In the genomic region with DNA sequence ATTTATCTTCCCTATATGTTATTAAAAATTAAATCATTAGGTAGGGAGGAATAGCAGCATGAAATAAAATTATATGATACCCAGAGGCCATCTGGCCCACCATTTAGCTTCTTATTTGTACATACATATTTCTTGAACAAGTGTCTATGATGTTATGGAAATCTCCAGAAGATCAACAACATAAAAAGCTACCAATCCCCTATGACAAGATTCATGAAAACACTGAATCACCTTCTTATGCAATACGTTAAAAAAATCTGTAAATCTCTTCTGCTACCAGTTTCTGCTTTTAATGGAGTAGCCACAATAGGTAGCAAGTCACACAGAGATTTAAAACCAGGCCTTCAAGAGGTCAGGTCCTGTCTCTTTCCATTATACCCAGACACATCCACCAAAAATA, we compare ENCODE assay signal across 29 cellular contexts.
"Had no signal": no experiment of that assay in that cellular context is flagged by ENCODE, and none has a peak within 500 bp of the region (broad histone marks: within the 10 kb centered on the region; RNA-seq: fewer than 3 reads in every experiment).

No MANE protein-coding gene starts in this region.

- ATAC-seq: activated CD8-positive, alpha-beta memory T cell treated with anti-CD3 and anti-CD28 coated beads, Interleukin-2, amount 10 ng/mL, durations not matched to agents 7 days and 5 days; activated CD8-positive, alpha-beta T cell treated with anti-CD3 and anti-CD28 coated beads, Interleukin-2, amount 10 ng/mL, durations not matched to agents 7 days and 5 days; activated naive CD4-positive, alpha-beta T cell treated with anti-CD3 and anti-CD28 coated beads, Interleukin-2, amount 50 U/mL, for 72 hours; activated T-cell treated with anti-CD3 and anti-CD28 coated beads, Interleukin-2, amount 50 U/mL, for 72 hours; body of pancreas; gastroesophageal sphincter; natural killer cell; psoas muscle had no signal

- H2AFZ ChIP-seq: neural progenitor cell, parathyroid adenoma had no signal

- H3K9me3 Mint-ChIP-seq: activated B cell treated with CpG ODN at 0.5 μM for 24 hours; dendritic cell treated with granulocyte-macrophage colony-stimulating factor and Interleukin-4, amounts not matched to agents 40 ng/mL and 50 ng/mL, for 4 days; endodermal cell; memory B cell; natural killer cell; neural progenitor cell; T-helper 2 cell treated with Interferon-gamma antibody and Interleukin-4, amounts not matched to agents 5 μg/mL and 100 μg/mL, for 36 hours had no signal

- H3K27me3 ChIP-seq: body of pancreas, esophagus muscularis mucosa, gastroesophageal sphincter, neural progenitor cell, right atrium auricular region, spleen, tibial nerve had no signal

- H3K9me3 ChIP-seq: body of pancreas, esophagus muscularis mucosa, gastroesophageal sphincter, psoas muscle, right atrium auricular region, tibial nerve had no signal

- H3K4me1 Mint-ChIP-seq: immature natural killer cell, natural killer cell had no signal

- H3K36me3 ChIP-seq: esophagus muscularis mucosa, gastroesophageal sphincter, neural progenitor cell, right atrium auricular region, spleen, tibial nerve had no signal

- H3K79me2 ChIP-seq: parathyroid adenoma had no signal

- DNase-seq: activated B cell treated with CpG ODN at 0.5 μM for 24 hours; activated CD4-positive, alpha-beta T cell treated with anti-CD3 and anti-CD28 coated beads, Interleukin-2, amount 50 U/mL, for 1 hour; activated CD8-positive, alpha-beta memory T cell treated with anti-CD3 and anti-CD28 coated beads, Interleukin-2, amount 10 ng/mL, durations not matched to agents 7 days and 5 days; activated CD8-positive, alpha-beta T cell treated with anti-CD3 and anti-CD28 coated beads, Interleukin-2, amount 10 ng/mL, durations not matched to agents 7 days and 5 days; activated naive CD4-positive, alpha-beta T cell; activated T-cell treated with anti-CD3 and anti-CD28 coated beads, Interleukin-2, amount 50 U/mL, for 72 hours; aorta; body of pancreas; caudate nucleus; endodermal cell; head of caudate nucleus; hippocampal formation; immature natural killer cell; natural killer cell; occipital lobe; psoas muscle; spleen; stimulated activated naive CD4-positive, alpha-beta T cell; T-helper 1 cell had no signal

- H3K4me3 Mint-ChIP-seq: activated B cell treated with CpG ODN at 0.5 μM for 24 hours; activated CD8-positive, alpha-beta memory T cell treated with anti-CD3 and anti-CD28 coated beads, Interleukin-2, amount 10 ng/mL, durations not matched to agents 7 days and 5 days; activated CD8-positive, alpha-beta T cell treated with anti-CD3 and anti-CD28 coated beads, Interleukin-2, amount 10 ng/mL, durations not matched to agents 7 days and 5 days; activated T-cell treated with anti-CD3 and anti-CD28 coated beads, Interleukin-2, amount 50 U/mL, for 72 hours; dendritic cell treated with granulocyte-macrophage colony-stimulating factor and Interleukin-4, amounts not matched to agents 40 ng/mL and 50 ng/mL, for 4 days; endodermal cell; immature natural killer cell; memory B cell; natural killer cell; neural progenitor cell; T-helper 2 cell treated with Interferon-gamma antibody and Interleukin-4, amounts not matched to agents 5 μg/mL and 100 μg/mL, for 36 hours had no signal

- H3K27ac ChIP-seq: body of pancreas, esophagus muscularis mucosa, gastroesophageal sphincter, neural progenitor cell, parathyroid adenoma, psoas muscle, right atrium auricular region, spleen, tibial nerve had no signal

- H3K27ac Mint-ChIP-seq: activated B cell treated with CpG ODN at 0.5 μM for 24 hours; activated CD8-positive, alpha-beta memory T cell treated with anti-CD3 and anti-CD28 coated beads, Interleukin-2, amount 10 ng/mL, durations not matched to agents 7 days and 5 days; activated CD8-positive, alpha-beta T cell treated with anti-CD3 and anti-CD28 coated beads, Interleukin-2, amount 10 ng/mL, durations not matched to agents 7 days and 5 days; activated naive CD4-positive, alpha-beta T cell treated with anti-CD3 and anti-CD28 coated beads, Interleukin-2, amount 50 U/mL, for 72 hours; activated T-cell treated with anti-CD3 and anti-CD28 coated beads, Interleukin-2, amount 50 U/mL, for 72 hours; dendritic cell treated with granulocyte-macrophage colony-stimulating factor and Interleukin-4, amounts not matched to agents 40 ng/mL and 50 ng/mL, for 4 days; endodermal cell; immature natural killer cell; memory B cell; natural killer cell; neural progenitor cell; T-helper 2 cell treated with Interferon-gamma antibody and Interleukin-4, amounts not matched to agents 5 μg/mL and 100 μg/mL, for 36 hours had no signal

- H3K4me3 ChIP-seq: body of pancreas, esophagus muscularis mucosa, gastroesophageal sphincter, neural progenitor cell, psoas muscle, right atrium auricular region, spleen, tibial nerve had no signal

- H3K36me3 Mint-ChIP-seq: activated naive CD4-positive, alpha-beta T cell treated with anti-CD3 and anti-CD28 coated beads, Interleukin-2, amount 50 U/mL, for 72 hours; memory B cell; natural killer cell; neural progenitor cell had no signal

- H3K4me1 ChIP-seq: parathyroid adenoma, spleen, tibial nerve had no signal

- H3K27me3 Mint-ChIP-seq: dendritic cell treated with granulocyte-macrophage colony-stimulating factor and Interleukin-4, amounts not matched to agents 40 ng/mL and 50 ng/mL, for 4 days had no signal

- H3K4me2 ChIP-seq: neural progenitor cell had no signal

- H3K9ac ChIP-seq: neural progenitor cell, parathyroid adenoma had no signal
